Comparison of ENCODE assay signal across 8 cellular contexts in the genomic region with DNA sequence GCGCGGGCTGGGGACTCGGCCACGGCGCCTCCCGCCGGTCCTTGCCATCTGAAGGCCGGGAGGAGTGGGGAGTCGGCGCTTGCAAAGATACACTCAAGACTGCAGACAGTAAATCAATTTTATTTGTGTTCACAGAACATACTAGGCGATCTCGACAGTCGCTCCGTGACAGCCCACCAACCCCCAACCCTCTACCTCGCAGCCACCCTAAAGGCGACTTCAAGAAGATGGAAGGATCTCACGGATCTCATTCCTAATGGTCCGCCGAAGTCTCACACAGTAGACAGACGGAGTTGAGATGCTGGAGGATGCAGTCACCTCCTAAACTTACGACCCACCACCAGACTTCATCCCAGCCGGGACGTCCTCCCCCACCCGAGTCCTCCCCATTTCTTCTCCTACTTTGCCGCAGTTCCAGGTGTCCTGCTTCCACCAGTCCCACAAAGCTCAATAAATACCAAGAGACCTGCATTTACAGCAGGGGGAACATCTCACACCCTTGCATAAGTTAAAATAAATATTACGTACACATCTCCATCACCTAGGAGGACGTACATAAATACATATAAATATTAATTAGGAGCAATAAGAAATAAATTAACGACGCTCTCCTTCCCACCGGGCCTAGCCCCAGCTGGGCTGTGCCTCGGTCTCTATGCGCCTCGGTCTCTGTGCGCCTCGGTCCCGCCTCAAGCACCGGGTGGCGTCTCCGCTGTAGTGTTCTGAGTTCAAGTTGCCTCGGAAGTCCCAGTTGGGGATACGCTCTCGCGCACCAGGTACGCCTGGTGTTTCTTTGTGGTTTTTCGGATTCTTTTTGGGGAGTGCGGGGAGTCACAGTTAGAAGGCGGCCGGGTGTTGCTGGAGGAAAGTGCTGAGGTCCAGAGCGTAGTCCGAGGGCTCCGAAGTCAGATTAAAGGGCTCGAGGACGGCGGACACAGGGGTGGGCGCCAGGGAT. TPM values are rescaled to one million over a fixed set of nuclear protein-coding genes. Genes with fewer than 3 reads are reported as not detected.
A peak's percentile ranks its signal among the peaks of the same experiment; 100 is the strongest.
DNase-seq lines count a peak whose midpoint lies in the region; ATAC-seq and TF ChIP-seq lines count a peak whose summit lies in the region.

No MANE protein-coding gene starts in this region.

- POLR2A ChIA-PET in activated CD4-positive, alpha-beta T cell treated with anti-CD3 and anti-CD28 coated beads, Interleukin-2, amount 10 ng/mL, durations not matched to agents 7 days and 5 days (lab: Charles Lee) = interaction anchor here (0.7 kb wide), 1 partner anchor 45 kb away, joined by 3 read pairs; no protein-coding TSS in a partner anchor

- in situ Hi-C loops in GM13977 (cut with MboI; ENCODE audit: low pct_unique_long_range_greater_than_20kb, low sequenced_read_pairs, unreplicated experiment) = loop anchor here (10.0 kb wide), 1 partner anchor 71 kb away; no protein-coding TSS in a partner anchor

- no peaks in the 10 kb centered on the region for H3K27me3 Mint-ChIP-seq in activated CD4-positive, alpha-beta T cell treated with anti-CD3 and anti-CD28 coated beads, Interleukin-2, amount 10 ng/mL, durations not matched to agents 7 days and 5 days
- H3K27me3 Mint-ChIP-seq in nephron (ENCODE audit: low read depth) = no peaks in the 10 kb centered on the region

- CTCF ChIA-PET in activated CD4-positive, alpha-beta T cell treated with anti-CD3 and anti-CD28 coated beads, Interleukin-2, amount 10 ng/mL, durations not matched to agents 7 days and 5 days (lab: Charles Lee) = interaction anchor here (1.0 to 2.4 kb wide), 8 partner anchors 11 to 86 kb away, joined by 3 to 7 read pairs (median 6); no protein-coding TSS in a partner anchor

- peaks cover 50% of the 10 kb centered on the region for H3K36me3 Mint-ChIP-seq in activated CD4-positive, alpha-beta T cell treated with anti-CD3 and anti-CD28 coated beads, Interleukin-2, amount 10 ng/mL, durations not matched to agents 7 days and 5 days (ENCODE audit: low read depth)
- H3K36me3 Mint-ChIP-seq in nephron (ENCODE audit: low read depth) = peaks cover 28% of the 10 kb centered on the region

- H3K4me3 ChIP-seq in esophagus (ENCODE audit: low read depth in 1 of 2, low read length in 2 of 2) = peak overlapping the region; percentile 67 to 94

- ATAC-seq in HG03159 (IDR thresholded peaks at IDR 0.05; ENCODE audit: unreplicated experiment) = peak; percentile 21

- no peaks in the 10 kb centered on the region for H3K27me3 ChIP-seq in esophagus (ENCODE audit: control insufficient read depth in 1 of 2, insufficient read depth in 2 of 2, low read length in 2 of 2)

- peak overlapping the region; percentile 87 for H3K4me3 Mint-ChIP-seq in activated CD4-positive, alpha-beta T cell treated with anti-CD3 and anti-CD28 coated beads, Interleukin-2, amount 10 ng/mL, durations not matched to agents 7 days and 5 days
- peak overlapping the region; percentile 92 to 98 (median 93) for H3K4me3 Mint-ChIP-seq in nephron

- no peaks in the 10 kb centered on the region for H3K9me3 ChIP-seq in esophagus (ENCODE audit: control insufficient read depth in 2 of 2, insufficient read depth in 1 of 2, low read depth in 1 of 2, low read length in 1 of 2)

- no peaks in the 10 kb centered on the region for H3K9me3 Mint-ChIP-seq in activated CD4-positive, alpha-beta T cell treated with anti-CD3 and anti-CD28 coated beads, Interleukin-2, amount 10 ng/mL, durations not matched to agents 7 days and 5 days
- no peaks in the 10 kb centered on the region for H3K9me3 Mint-ChIP-seq in nephron

- peaks cover 5 to 16% of the 10 kb centered on the region in 2 donors for H3K36me3 ChIP-seq in esophagus (ENCODE audit: control insufficient read depth in 2 of 2, insufficient read depth in 2 of 2, low read length in 1 of 2)

- H3K4me1 ChIP-seq in esophagus (ENCODE audit: control insufficient read depth in 2 of 2, insufficient read depth in 2 of 2, low read length in 1 of 2) = peaks cover 2 to 14% of the 10 kb centered on the region in 2 donors

- H3K27ac ChIP-seq in esophagus (ENCODE audit: low read depth in 2 of 2, low read length in 1 of 2) = peak overlapping the region; percentile 84 to 96

- WGBS in esophagus, 2 donors = 2 to 4% methylated on average over 53 to 55 of the region's 55 CpGs

- TF ChIP-seq CTCF in GM13977 (IDR thresholded peaks at IDR 0.05; ENCODE audit: extremely low read depth, insufficient read depth, missing control alignments) (no peak), nephron (IDR thresholded peaks at IDR 0.05; ENCODE audit: unreplicated experiment in 3 of 3) (no peak)

- peak overlapping the region; percentile 86 for H3K27ac Mint-ChIP-seq in activated CD4-positive, alpha-beta T cell treated with anti-CD3 and anti-CD28 coated beads, Interleukin-2, amount 10 ng/mL, durations not matched to agents 7 days and 5 days
- peak overlapping the region; percentile 88 to 98 (median 94) for H3K27ac Mint-ChIP-seq in nephron

- DNase-seq in GM13977 (ENCODE audit: low spot score) (peak; percentile 45), ecto neural progenitor cell (ENCODE audit: low spot score) (no peak), NCI-H2196 treated with DMSO at 0.1 percent for 48 hours (lab: John Stamatoyannopoulos, UW; ENCODE audit: unreplicated experiment) (no peak)
- peak; percentile 54 for DNase-seq in activated CD4-positive, alpha-beta T cell treated with anti-CD3 and anti-CD28 coated beads, Interleukin-2, amount 10 ng/mL, durations not matched to agents 7 days and 5 days
- DNase-seq in effector CD4-positive, alpha-beta T cell = no peak

- peaks cover 81% of the 10 kb centered on the region for H3K4me1 Mint-ChIP-seq in activated CD4-positive, alpha-beta T cell treated with anti-CD3 and anti-CD28 coated beads, Interleukin-2, amount 10 ng/mL, durations not matched to agents 7 days and 5 days
- peaks cover 36% of the 10 kb centered on the region for H3K4me1 Mint-ChIP-seq in nephron

RNA-seq across cellular contexts. Expression of a gene that starts 0.9 kb away (rescaled TPM):
- 100 to 1,000 TPM; 199 to 213 TPM for total RNA-seq in activated CD4-positive, alpha-beta T cell treated with anti-CD3 and anti-CD28 coated beads, Interleukin-2, amount 10 ng/mL, durations not matched to agents 7 days and 5 days
- 10 to 100 TPM; 80.9 to 87.0 TPM for polyA plus RNA-seq in esophagus

RNA-seq across cellular contexts. Expression of a gene that starts 1.0 kb away (rescaled TPM):
- total RNA-seq in activated CD4-positive, alpha-beta T cell treated with anti-CD3 and anti-CD28 coated beads, Interleukin-2, amount 10 ng/mL, durations not matched to agents 7 days and 5 days = 10 to 100 TPM; 30.5 to 34.9 TPM
- polyA plus RNA-seq in esophagus = 100 to 1,000 TPM; 178 to 187 TPM

RNA-seq across cellular contexts. Expression of a gene that starts 23.2 kb away (rescaled TPM):
- total RNA-seq in activated CD4-positive, alpha-beta T cell treated with anti-CD3 and anti-CD28 coated beads, Interleukin-2, amount 10 ng/mL, durations not matched to agents 7 days and 5 days = 1,000 to 10,000 TPM; 1,494 to 1,661 TPM
- 100 to 1,000 TPM; 142 to 313 TPM for polyA plus RNA-seq in esophagus

RNA-seq across cellular contexts. Expression of a gene that starts 26.3 kb away (rescaled TPM):
- 10 to 100 TPM; 46.8 to 53.2 TPM for total RNA-seq in activated CD4-positive, alpha-beta T cell treated with anti-CD3 and anti-CD28 coated beads, Interleukin-2, amount 10 ng/mL, durations not matched to agents 7 days and 5 days
- polyA plus RNA-seq in esophagus = 1 to 10 TPM; 5.9 to 8.1 TPM

RNA-seq across cellular contexts. Expression of a gene that starts 52.6 kb away (rescaled TPM):
- 10 to 100 TPM; 43.1 to 58.8 TPM for total RNA-seq in activated CD4-positive, alpha-beta T cell treated with anti-CD3 and anti-CD28 coated beads, Interleukin-2, amount 10 ng/mL, durations not matched to agents 7 days and 5 days
- 10 to 100 TPM; 14.2 to 15.4 TPM for polyA plus RNA-seq in esophagus

Comparison
In these comparisons a context has a peak if more than half of its experiments do, and no peak if none do; other contexts are left out.
1. DNase-seq: peak in GM13977 (single experiment) and activated CD4-positive, alpha-beta T cell treated with anti-CD3 and anti-CD28 coated beads, Interleukin-2, amount 10 ng/mL, durations not matched to agents 7 days and 5 days (single experiment); none in ecto neural progenitor cell (single experiment), effector CD4-positive, alpha-beta T cell (single experiment) and NCI-H2196 treated with DMSO at 0.1 percent for 48 hours (single experiment).